11 cellular contexts compared by ENCODE assay signal in genomic region chr4:41145571-41146078, GRCh38.
DNase-seq lines count a peak whose midpoint lies in the region; ATAC-seq and TF ChIP-seq lines count a peak whose summit lies in the region.
"Had no signal": no experiment of that assay in that cellular context is flagged by ENCODE, and none has a peak within 500 bp of the region (broad histone marks: within the 10 kb centered on the region; RNA-seq: fewer than 3 reads in every experiment).

No MANE protein-coding gene starts in this region.

- TF ChIP-seq CTCF in left lung (IDR thresholded peaks at IDR 0.05) (no peak), Calu3 (IDR thresholded peaks at IDR 0.05; ENCODE audit: unreplicated experiment) (no peak)

- H3K27ac Mint-ChIP-seq in Calu3 (ENCODE audit: unreplicated experiment): no peak overlapping the region
- no peak overlapping the region for H3K27ac Mint-ChIP-seq in activated T-cell treated with anti-CD3 and anti-CD28 coated beads, Interleukin-2, amount 50 U/mL, for 24 hours

- H3K9me3 ChIP-seq in SJCRH30 (replicated peaks): no peaks in the 10 kb centered on the region
- H3K9me3 ChIP-seq in left lung: no peaks in the 10 kb centered on the region

- CTCF ChIA-PET in Calu3 (lab: Charles Lee): interaction anchor here (0.7 kb wide), 1 partner anchor 112 kb away, joined by 7 read pairs; no protein-coding TSS in a partner anchor

- peak; percentile 49 for ATAC-seq in HG02678 (IDR thresholded peaks at IDR 0.05; ENCODE audit: unreplicated experiment)
- ATAC-seq in left lung: no peak

- BruUV-seq in Calu3 (replicated peaks; lab: Mats Ljungman, UMichigan): no TSS peak

- intact Hi-C loops in left lung (cut with DNase I): no loop called here
- intact Hi-C loops in Calu3 (cut with micrococcal nuclease; ENCODE audit: unreplicated experiment): no loop called here

- no peaks in the 10 kb centered on the region for H3K4me1 Mint-ChIP-seq in Calu3 (ENCODE audit: low read depth, unreplicated experiment)
- no peaks in the 10 kb centered on the region for H3K4me1 Mint-ChIP-seq in activated T-cell treated with anti-CD3 and anti-CD28 coated beads, Interleukin-2, amount 50 U/mL, for 24 hours (ENCODE audit: low read depth)

- no peaks in the 10 kb centered on the region for H3K27me3 Mint-ChIP-seq in Calu3 (ENCODE audit: unreplicated experiment)
- no peaks in the 10 kb centered on the region for H3K27me3 Mint-ChIP-seq in activated T-cell treated with anti-CD3 and anti-CD28 coated beads, Interleukin-2, amount 50 U/mL, for 24 hours

- no peaks in the 10 kb centered on the region for H3K27me3 ChIP-seq in SJCRH30
- no peaks in the 10 kb centered on the region for H3K27me3 ChIP-seq in left lung

- H3K9me3 Mint-ChIP-seq in Calu3 (ENCODE audit: low read depth, unreplicated experiment): no peaks in the 10 kb centered on the region
- no peaks in the 10 kb centered on the region for H3K9me3 Mint-ChIP-seq in activated T-cell treated with anti-CD3 and anti-CD28 coated beads, Interleukin-2, amount 50 U/mL, for 24 hours

- no peak overlapping the region for H3K4me3 Mint-ChIP-seq in Calu3 (ENCODE audit: low read depth, unreplicated experiment)
- no peak overlapping the region for H3K4me3 Mint-ChIP-seq in activated T-cell treated with anti-CD3 and anti-CD28 coated beads, Interleukin-2, amount 50 U/mL, for 24 hours

- DNase-seq in SJCRH30 (peak; percentile 90 to 97), hippocampal formation (lab: John Stamatoyannopoulos, UW) (peak; percentile 7 to 45), substantia nigra (lab: John Stamatoyannopoulos, UW) (peak in 25 of 49 donors; percentile 12 to 80 (median 31)), NCI-H82 treated with DMSO at 0.1 percent for 48 hours (lab: John Stamatoyannopoulos, UW; ENCODE audit: unreplicated experiment) (no peak), left lung (no peak), Calu3 (no peak)
- DNase-seq in activated T-cell treated with anti-CD3 and anti-CD28 coated beads, Interleukin-2, amount 50 U/mL, for 24 hours: no peak
- DNase-seq: activated gamma-delta T cell treated with Interleukin-2 at 50 U/mL for 16 hours, glutamatergic neuron, Kasumi-1 had no signal

- H3K27ac ChIP-seq in SJCRH30 (peak overlapping the region; percentile 100), substantia nigra (ENCODE audit: low read depth, low read length, poor library complexity, severe bottlenecking) (peak overlapping the region; percentile 97), left lung (peak overlapping the region in 1 of 2 donors; percentile 85)

- H3K36me3 ChIP-seq in SJCRH30 (peaks cover 3% of the 10 kb centered on the region; the same call in 1 of the 2 replicates), left lung (no peaks in the 10 kb centered on the region)

- H3K4me3 ChIP-seq in SJCRH30: no peak overlapping the region
- H3K4me3 ChIP-seq in left lung: no peak overlapping the region

- no peaks in the 10 kb centered on the region for H3K36me3 Mint-ChIP-seq in Calu3 (ENCODE audit: insufficient read depth, unreplicated experiment)
- no peaks in the 10 kb centered on the region for H3K36me3 Mint-ChIP-seq in activated T-cell treated with anti-CD3 and anti-CD28 coated beads, Interleukin-2, amount 50 U/mL, for 24 hours (ENCODE audit: low read depth)

- H3K4me1 ChIP-seq in SJCRH30 (peaks cover 52% of the 10 kb centered on the region), left lung (peaks cover 14 to 40% of the 10 kb centered on the region in 2 donors)

Comparison
In these comparisons a context has a peak if more than half of its experiments do, and no peak if none do; other contexts are left out.
1. DNase-seq: peak in SJCRH30 (2 of 2), hippocampal formation (2 of 2) and substantia nigra (25 of 49); none in NCI-H82 treated with DMSO at 0.1 percent for 48 hours (single experiment), left lung (0 of 2), Calu3 (single experiment) and activated T-cell treated with anti-CD3 and anti-CD28 coated beads, Interleukin-2, amount 50 U/mL, for 24 hours (single experiment).